ENCODE assay signal across 31 cellular contexts in the genomic region with DNA sequence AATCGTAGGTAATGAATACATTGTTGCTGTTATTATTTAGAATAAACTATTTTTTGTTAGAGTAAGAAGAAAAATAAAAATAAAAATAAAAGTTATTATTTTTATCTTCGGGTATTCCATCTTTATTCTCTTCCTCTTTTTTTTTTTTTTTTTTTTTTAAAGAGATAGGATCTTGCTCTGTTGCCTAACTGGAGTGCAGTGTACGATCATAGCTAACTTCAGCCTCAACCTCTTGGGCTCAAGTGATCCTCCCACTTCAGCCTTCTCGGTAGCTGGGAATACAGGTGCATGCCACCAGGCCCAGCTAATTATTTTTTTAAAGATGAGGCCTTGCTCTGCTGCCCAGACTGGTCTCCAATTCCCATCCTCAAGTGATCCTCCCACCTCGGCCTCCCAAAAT.
"Had no signal": no experiment of that assay in that cellular context is flagged by ENCODE, and none has a peak within 500 bp of the region (broad histone marks: within the 10 kb centered on the region; RNA-seq: fewer than 3 reads in every experiment).

No MANE protein-coding gene starts in this region.

- H3K4me3 ChIP-seq: heart right ventricle, left lung, lower lobe of right lung, pancreas, prostate gland, sigmoid colon, tibial artery had no signal

- FAIRE-seq: endothelial cell of umbilical vein, small intestine had no signal

- ATAC-seq: activated CD8-positive, alpha-beta T cell treated with anti-CD3 and anti-CD28 coated beads for 36 hours; activated naive CD8-positive, alpha-beta T cell treated with anti-CD3 and anti-CD28 coated beads, Interleukin-2, amount 50 U/mL, for 24 hours; activated T-cell treated with anti-CD3 and anti-CD28 coated beads, Interleukin-2, amount 50 U/mL, for 4 hours; activated T-helper 17 cell treated with anti-CD3 and anti-CD28 coated beads, Interleukin-2, amount 50 U/mL, for 72 hours; esophagus mucosa; heart right ventricle; left lung; lower lobe of right lung; naive thymus-derived CD8-positive, alpha-beta T cell; pancreas; stimulated activated effector memory CD8-positive, alpha-beta T cell treated with anti-CD3 and anti-CD28 coated beads, Interleukin-12 subunit alpha, Interleukin-12 subunit beta, amount 100 ng/mL, for 72 hours; stimulated activated naive CD8-positive, alpha-beta T cell treated with anti-CD3 and anti-CD28 coated beads, Interleukin-15, amount 100 ng/mL, for 72 hours had no signal

- H3K4me1 ChIP-seq: prostate gland, sigmoid colon had no signal

- H3K4me3 Mint-ChIP-seq: activated CD8-positive, alpha-beta T cell treated with anti-CD3 and anti-CD28 coated beads for 36 hours; activated naive CD8-positive, alpha-beta T cell treated with anti-CD3 and anti-CD28 coated beads, Interleukin-2, amount 50 U/mL, for 24 hours; activated T-cell treated with anti-CD3 and anti-CD28 coated beads, Interleukin-2, amount 50 U/mL, for 4 hours; neural crest cell; stimulated activated effector memory CD8-positive, alpha-beta T cell treated with anti-CD3 and anti-CD28 coated beads, Interleukin-12 subunit alpha, Interleukin-12 subunit beta, amount 100 ng/mL, for 72 hours; stimulated activated naive CD8-positive, alpha-beta T cell treated with anti-CD3 and anti-CD28 coated beads, Interleukin-15, amount 100 ng/mL, for 72 hours had no signal

- DNase-seq: activated CD4-positive, alpha-beta T cell treated with anti-CD3 and anti-CD28 coated beads, Interleukin-2, amount 50 U/mL, for 1 hour; activated CD4-positive, CD25-positive, alpha-beta regulatory T cell treated with anti-CD3 and anti-CD28 coated beads, Interleukin-2, amount 50 U/mL, for 72 hours; activated CD8-positive, alpha-beta T cell treated with anti-CD3 and anti-CD28 coated beads for 36 hours; activated gamma-delta T cell treated with Interleukin-2 at 50 U/mL for 16 hours; activated naive CD4-positive, alpha-beta T cell treated with anti-CD3 and anti-CD28 coated beads, Interleukin-2, amount 50 U/mL, for 16 hours; activated naive CD8-positive, alpha-beta T cell treated with anti-CD3 and anti-CD28 coated beads, Interleukin-2, amount 50 U/mL, for 24 hours; activated T-cell treated with anti-CD3 and anti-CD28 coated beads, Interleukin-2, amount 50 U/mL, for 4 hours; amygdala; caudate nucleus; foreskin fibroblast; heart right ventricle; left lung; lower lobe of right lung; mesenchymal stem cell; naive thymus-derived CD8-positive, alpha-beta T cell; nucleus accumbens; pancreas; retina; sigmoid colon; small intestine; stimulated activated CD4-positive, alpha-beta T cell treated with anti-CD3 and anti-CD28 coated beads, Interleukin-4, amount 100 ng/mL, for 24 hours; stimulated activated naive CD8-positive, alpha-beta T cell treated with anti-CD3 and anti-CD28 coated beads, Interleukin-15, amount 100 ng/mL, for 72 hours; substantia nigra; T1000; tibial artery had no signal

- H3K27me3 ChIP-seq: heart right ventricle, left lung, pancreas, sigmoid colon, tibial artery had no signal

- H3K9me3 ChIP-seq: left lung, lower lobe of right lung, pancreas, prostate gland, sigmoid colon, tibial artery had no signal

- H3K27ac Mint-ChIP-seq: activated CD8-positive, alpha-beta T cell treated with anti-CD3 and anti-CD28 coated beads for 36 hours; activated naive CD8-positive, alpha-beta T cell treated with anti-CD3 and anti-CD28 coated beads, Interleukin-2, amount 50 U/mL, for 24 hours; activated T-helper 17 cell treated with anti-CD3 and anti-CD28 coated beads, Interleukin-2, amount 50 U/mL, for 72 hours; stimulated activated effector memory CD8-positive, alpha-beta T cell treated with anti-CD3 and anti-CD28 coated beads, Interleukin-12 subunit alpha, Interleukin-12 subunit beta, amount 100 ng/mL, for 72 hours had no signal

- H3K4me1 Mint-ChIP-seq: neural crest cell had no signal

- H3K27me3 Mint-ChIP-seq: activated CD8-positive, alpha-beta T cell treated with anti-CD3 and anti-CD28 coated beads for 36 hours; activated naive CD8-positive, alpha-beta T cell treated with anti-CD3 and anti-CD28 coated beads, Interleukin-2, amount 50 U/mL, for 24 hours; activated T-helper 17 cell treated with anti-CD3 and anti-CD28 coated beads, Interleukin-2, amount 50 U/mL, for 72 hours; naive thymus-derived CD8-positive, alpha-beta T cell; stimulated activated naive CD8-positive, alpha-beta T cell treated with anti-CD3 and anti-CD28 coated beads, Interleukin-15, amount 100 ng/mL, for 72 hours had no signal

- H3K27ac ChIP-seq: heart right ventricle, left lung, lower lobe of right lung, pancreas, prostate gland, sigmoid colon, tibial artery had no signal

- H3K36me3 ChIP-seq: pancreas, prostate gland had no signal
